24 cellular contexts compared by ENCODE assay signal in genomic region chr12:19165446-19165845, GRCh38. TPM values are rescaled to one million over a fixed set of nuclear protein-coding genes. Genes with fewer than 3 reads are reported as not detected.
DNase-seq lines count a peak whose midpoint lies in the region; FAIRE-seq and TF ChIP-seq lines count a peak whose summit lies in the region.
"Had no signal": no experiment of that assay in that cellular context is flagged by ENCODE, and none has a peak within 500 bp of the region (broad histone marks: within the 10 kb centered on the region; RNA-seq: fewer than 3 reads in every experiment).

No MANE protein-coding gene starts in this region.

- H3K4me1 Mint-ChIP-seq in T-helper 2 cell treated with Interferon-gamma antibody and Interleukin-4, amounts not matched to agents 5 μg/mL and 100 μg/mL, for 36 hours (ENCODE audit: low read depth): no peaks in the 10 kb centered on the region
- H3K4me1 Mint-ChIP-seq: activated naive CD4-positive, alpha-beta T cell treated with anti-CD3 and anti-CD28 coated beads, Interleukin-2, amount 10 ng/mL, durations not matched to agents 7 days and 5 days had no signal

- CTCF ChIA-PET in RWPE1 (lab: Yijun Ruan, JAX): no interaction called here

- H3K36me3 ChIP-seq in keratinocyte (ENCODE audit: control insufficient read depth in 2 of 2, extremely low read depth in 1 of 2, insufficient read depth in 2 of 2, low read length in 2 of 2) (no peaks in the 10 kb centered on the region), thyroid gland (no peaks in the 10 kb centered on the region), MM.1S (replicated peaks; ENCODE audit: insufficient read depth, low read length) (no peaks in the 10 kb centered on the region)
- H3K36me3 ChIP-seq: lower lobe of right lung, spleen had no signal

- H3K9me3 ChIP-seq in keratinocyte (ENCODE audit: control insufficient read depth, low read depth, low read length): no peaks in the 10 kb centered on the region
- no peaks in the 10 kb centered on the region for H3K9me3 ChIP-seq in thyroid gland
- H3K9me3 ChIP-seq in MM.1S (replicated peaks; ENCODE audit: insufficient read depth, low read length): no peaks in the 10 kb centered on the region
- H3K9me3 ChIP-seq: lower lobe of right lung, spleen had no signal

- H3K4me3 Mint-ChIP-seq in T-helper 2 cell treated with Interferon-gamma antibody and Interleukin-4, amounts not matched to agents 5 μg/mL and 100 μg/mL, for 36 hours: no peak overlapping the region
- H3K4me3 Mint-ChIP-seq: activated naive CD4-positive, alpha-beta T cell treated with anti-CD3 and anti-CD28 coated beads, Interleukin-2, amount 10 ng/mL, durations not matched to agents 7 days and 5 days; activated T-cell treated with anti-CD3 and anti-CD28 coated beads, Interleukin-2, amount 50 U/mL, for 4 hours; immature natural killer cell had no signal

- H3K79me2 ChIP-seq in keratinocyte (ENCODE audit: control insufficient read depth, insufficient read depth, low read length) (peaks cover 56% of the 10 kb centered on the region), MM.1S (ENCODE audit: low read length) (no peaks in the 10 kb centered on the region)

- no peaks in the 10 kb centered on the region for H4K20me1 ChIP-seq in keratinocyte (ENCODE audit: control insufficient read depth, extremely low read depth, insufficient read depth, low read length)
- H4K20me1 ChIP-seq in MM.1S (ENCODE audit: insufficient read depth, low read length): no peaks in the 10 kb centered on the region

- no peaks in the 10 kb centered on the region for H3K9me3 Mint-ChIP-seq in T-helper 2 cell treated with Interferon-gamma antibody and Interleukin-4, amounts not matched to agents 5 μg/mL and 100 μg/mL, for 36 hours
- H3K9me3 Mint-ChIP-seq: activated naive CD4-positive, alpha-beta T cell treated with anti-CD3 and anti-CD28 coated beads, Interleukin-2, amount 10 ng/mL, durations not matched to agents 7 days and 5 days; activated T-cell treated with anti-CD3 and anti-CD28 coated beads, Interleukin-2, amount 50 U/mL, for 4 hours; immature natural killer cell had no signal

- no peaks in the 10 kb centered on the region for H3K9me1 ChIP-seq in keratinocyte (ENCODE audit: control insufficient read depth, extremely low read depth, insufficient read depth, low read length)

- H3K9me2 ChIP-seq in MM.1S (replicated peaks; ENCODE audit: insufficient read depth, low read length): no peaks in the 10 kb centered on the region

- TF ChIP-seq POLR2A in thyroid gland (IDR thresholded peaks at IDR 0.05): no peak

- peaks cover 2% of the 10 kb centered on the region for H3K27me3 Mint-ChIP-seq in T-helper 2 cell treated with Interferon-gamma antibody and Interleukin-4, amounts not matched to agents 5 μg/mL and 100 μg/mL, for 36 hours (ENCODE audit: low read depth)
- H3K27me3 Mint-ChIP-seq: activated naive CD4-positive, alpha-beta T cell treated with anti-CD3 and anti-CD28 coated beads, Interleukin-2, amount 10 ng/mL, durations not matched to agents 7 days and 5 days had no signal

- POLR2A ChIA-PET in RWPE1 (lab: Yijun Ruan, JAX; ENCODE audit: low non-redundant PET): no interaction called here

- H3K27ac ChIP-seq in RWPE1: no peak overlapping the region
- no peak overlapping the region for H3K27ac ChIP-seq in keratinocyte (ENCODE audit: control insufficient read depth, insufficient read depth, low read length)
- peak overlapping the region in 2 of 3 donors; percentile 47 to 52 for H3K27ac ChIP-seq in thyroid gland
- no peak overlapping the region for H3K27ac ChIP-seq in MM.1S (ENCODE audit: low read length)
- H3K27ac ChIP-seq: epithelial cell of prostate, lower lobe of right lung, spleen had no signal

- TF ChIP-seq CTCF in RWPE1 (conservative IDR thresholded peaks at IDR 0.05; ENCODE audit: low read depth) (no peak), keratinocyte (optimal IDR thresholded peaks at IDR 0.05 in 1 of 3, IDR thresholded peaks at IDR 0.05 in 1 of 3, conservative IDR thresholded peaks at IDR 0.05 in 1 of 3; ENCODE audit: extremely low read depth in 1 of 3, insufficient read depth in 2 of 3, low read length in 3 of 3) (no peak), thyroid gland (IDR thresholded peaks at IDR 0.05) (no peak), MM.1S (IDR thresholded peaks at IDR 0.05; ENCODE audit: low read length) (no peak)

- H3K36me3 Mint-ChIP-seq in T-helper 2 cell treated with Interferon-gamma antibody and Interleukin-4, amounts not matched to agents 5 μg/mL and 100 μg/mL, for 36 hours (ENCODE audit: low read depth): no peaks in the 10 kb centered on the region
- H3K36me3 Mint-ChIP-seq: activated naive CD4-positive, alpha-beta T cell treated with anti-CD3 and anti-CD28 coated beads, Interleukin-2, amount 10 ng/mL, durations not matched to agents 7 days and 5 days had no signal

- peak; percentile 9 for FAIRE-seq in keratinocyte (lab: Jason Lieb, UNC)

- H2AFZ ChIP-seq in keratinocyte (ENCODE audit: control insufficient read depth, low read length) (no peak overlapping the region), MM.1S (ENCODE audit: low read length) (no peak overlapping the region)

- peak overlapping the region; percentile 35 for H3K4me2 ChIP-seq in keratinocyte (ENCODE audit: control insufficient read depth, extremely low read depth, insufficient read depth, low read depth, low read length)
- no peak overlapping the region for H3K4me2 ChIP-seq in MM.1S (ENCODE audit: low read depth, low read length)

- no peak overlapping the region for H3K27ac Mint-ChIP-seq in T-helper 2 cell treated with Interferon-gamma antibody and Interleukin-4, amounts not matched to agents 5 μg/mL and 100 μg/mL, for 36 hours
- H3K27ac Mint-ChIP-seq: activated naive CD4-positive, alpha-beta T cell treated with anti-CD3 and anti-CD28 coated beads, Interleukin-2, amount 10 ng/mL, durations not matched to agents 7 days and 5 days; immature natural killer cell had no signal

- dilution Hi-C loops in keratinocyte (cut with MboI; ENCODE audit: extremely low pct_ligation_motif_present, low sequenced_read_pairs): no loop called here

- peak; percentile 27 for DNase-seq in NCI-H748 (lab: John Stamatoyannopoulos, UW; ENCODE audit: unreplicated experiment)
- no peak for DNase-seq in NCI-H748 treated with DMSO at 0.1 percent for 48 hours (lab: John Stamatoyannopoulos, UW)
- DNase-seq in RWPE1 (ENCODE audit: low spot score): peak; percentile 3
- DNase-seq in keratinocyte (ENCODE audit: low read depth, low spot score): no peak
- no peak for DNase-seq in thyroid gland
- DNase-seq in MM.1S: no peak
- DNase-seq in T-helper 2 cell treated with Interferon-gamma antibody and Interleukin-4, amounts not matched to agents 5 μg/mL and 100 μg/mL, for 36 hours (ENCODE audit: low spot score): no peak
- DNase-seq in posterior cingulate gyrus: no peak
- DNase-seq: activated CD4-positive, CD25-positive, alpha-beta regulatory T cell treated with anti-CD3 and anti-CD28 coated beads, Interleukin-2, amount 50 U/mL, for 72 hours; activated CD8-positive, alpha-beta memory T cell treated with anti-CD3 and anti-CD28 coated beads for 24 hours; activated naive CD4-positive, alpha-beta T cell treated with anti-CD3 and anti-CD28 coated beads, Interleukin-2, amount 10 ng/mL, durations not matched to agents 7 days and 5 days; activated T-cell treated with anti-CD3 and anti-CD28 coated beads, Interleukin-2, amount 50 U/mL, for 4 hours; AML-193; anterior cingulate cortex; cerebellar nuclear complex; foreskin fibroblast; immature natural killer cell; lower lobe of right lung; NCI-H1105; NCI-H2029 treated with DMSO at 0.1 percent for 48 hours; spleen; stimulated activated CD4-positive, alpha-beta T cell treated with anti-CD3 and anti-CD28 coated beads, Interleukin-4, amount 100 ng/mL, for 1 hour; stimulated activated naive CD4-positive, alpha-beta T cell treated with Interleukin-2 at 50 U/mL for 16 hours had no signal

- intact Hi-C loops in thyroid gland (cut with DNase I) (no loop called here), posterior cingulate gyrus (cut with DNase I) (no loop called here)

- H3K4me3 ChIP-seq in keratinocyte (ENCODE audit: control insufficient read depth in 2 of 3, extremely low read depth in 1 of 3, insufficient read depth in 2 of 3, low read depth in 1 of 3, low read length in 3 of 3): no peak overlapping the region
- no peak overlapping the region for H3K4me3 ChIP-seq in thyroid gland (replicated peaks in 1 of 3)
- no peak overlapping the region for H3K4me3 ChIP-seq in MM.1S (ENCODE audit: low read length)
- H3K4me3 ChIP-seq: lower lobe of right lung, spleen had no signal

- peaks cover 21% of the 10 kb centered on the region for H3K4me1 ChIP-seq in keratinocyte (ENCODE audit: control insufficient read depth, extremely low read depth, insufficient read depth, low read length)
- peaks cover 0 to 15% of the 10 kb centered on the region in 2 donors for H3K4me1 ChIP-seq in thyroid gland
- H3K4me1 ChIP-seq in MM.1S (ENCODE audit: low read length): no peaks in the 10 kb centered on the region
- H3K4me1 ChIP-seq: lower lobe of right lung, spleen had no signal

- H3F3A ChIP-seq in MM.1S (ENCODE audit: insufficient read depth, low read length): no peaks in the 10 kb centered on the region

- H3K9ac ChIP-seq in keratinocyte (ENCODE audit: control insufficient read depth, extremely low read depth, insufficient read depth, low read length) (no peak overlapping the region), MM.1S (ENCODE audit: low read length) (no peak overlapping the region)

- 33 to 44% methylated on average over 1 of the region's 1 CpG for WGBS in thyroid gland, 2 donors

- H3K27me3 ChIP-seq in keratinocyte (ENCODE audit: control insufficient read depth, extremely low read depth, insufficient read depth, low read length) (no peaks in the 10 kb centered on the region), thyroid gland (no peaks in the 10 kb centered on the region), MM.1S (replicated peaks; ENCODE audit: insufficient read depth, low read length) (no peaks in the 10 kb centered on the region)
- H3K27me3 ChIP-seq: spleen had no signal

RNA-seq across cellular contexts. Expression of gene PLEKHA5, which starts 35.9 kb away (rescaled TPM):
- polyA plus RNA-seq in keratinocyte: 13.1 to 21.7 TPM (median 14.8 TPM) in 3 replicates
- polyA plus RNA-seq in keratinocyte (2011; ENCODE audit: low read depth): 65.8 TPM
- 9.9 and 16.9 TPM in 2 replicates for polyA plus RNA-seq in keratinocyte (2011; cell fraction: cytosol; rRNA removed)
- polyA plus RNA-seq in keratinocyte (2011; cell fraction: nucleus; rRNA removed): 26.5 and 34.0 TPM in 2 replicates
- 11.5 and 20.0 TPM in 2 replicates for polyA plus RNA-seq in keratinocyte (2012; ENCODE audit: low replicate concordance)
- 8.7 to 50.6 TPM (median 18.3 TPM) in 3 replicates for polyA minus RNA-seq in keratinocyte
- 14.0 TPM for polyA minus RNA-seq in keratinocyte (2011; cell fraction: cytosol; rRNA and poly(A)+ RNA removed)
- polyA minus RNA-seq in keratinocyte (2011; cell fraction: nucleus; rRNA and poly(A)+ RNA removed): 44.5 and 101 TPM in 2 replicates
- total RNA-seq in thyroid gland: 10 to 100 TPM; 35.4 to 48.6 (median 40.8) TPM

Comparison
In these comparisons a context has a peak if more than half of its experiments do, and no peak if none do; other contexts are left out.
1. DNase-seq: peak in NCI-H748 (single experiment) and RWPE1 (single experiment); none in NCI-H748 treated with DMSO at 0.1 percent for 48 hours (single experiment), keratinocyte (single experiment), thyroid gland (0 of 2), MM.1S (single experiment), T-helper 2 cell treated with Interferon-gamma antibody and Interleukin-4, amounts not matched to agents 5 μg/mL and 100 μg/mL, for 36 hours (single experiment) and posterior cingulate gyrus (0 of 10).
2. H3K27ac ChIP-seq: peak in thyroid gland (2 of 3); none in RWPE1 (single experiment), keratinocyte (single experiment) and MM.1S (single experiment).